ENCODE assay signal across 8 cellular contexts in the genomic region with DNA sequence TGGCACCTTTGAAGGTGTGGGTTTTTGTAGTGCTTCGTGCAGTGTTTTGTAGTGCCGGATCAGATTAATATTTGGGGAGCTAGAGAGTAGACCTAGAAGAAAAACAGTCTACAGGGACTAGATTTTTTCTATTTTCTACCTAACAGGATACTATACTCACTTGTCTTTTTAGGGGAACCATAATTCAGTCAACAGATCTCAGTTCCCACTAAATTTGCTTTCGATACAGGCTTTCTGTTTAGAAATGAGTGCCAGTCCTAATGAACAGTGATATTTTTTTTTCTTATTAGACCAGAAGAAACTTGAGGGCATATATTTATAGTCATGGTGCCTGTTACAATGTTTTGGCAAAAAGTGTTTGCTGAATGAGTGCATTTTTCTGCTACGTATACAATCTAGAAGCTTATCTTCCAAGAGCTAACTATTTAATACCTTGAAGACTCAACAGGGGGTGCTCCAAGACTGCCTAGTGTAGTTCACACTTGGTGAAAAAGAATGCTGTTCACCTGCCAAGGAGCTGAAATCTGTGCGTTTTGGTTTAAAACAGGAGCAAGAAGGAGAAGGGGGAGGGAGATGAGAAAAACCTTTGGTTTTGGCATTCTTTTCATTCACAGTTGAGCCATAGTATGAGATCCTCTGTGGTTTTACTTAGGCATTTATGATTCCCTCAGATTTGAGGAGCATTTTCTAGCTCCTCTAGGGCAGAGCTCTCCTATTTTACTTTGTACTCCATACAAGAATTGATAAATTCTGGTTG. TPM values are rescaled to one million over a fixed set of nuclear protein-coding genes. Genes with fewer than 3 reads are reported as not detected.
DNase-seq lines count a peak whose midpoint lies in the region; TF ChIP-seq lines count a peak whose summit lies in the region.

No MANE protein-coding gene starts in this region.

- no peaks in the 10 kb centered on the region for H3K9me3 Mint-ChIP-seq in activated T-helper 2 cell treated with anti-CD3 and anti-CD28 coated beads, Interferon-gamma antibody, Interleukin-2, Interleukin-4, amounts not matched to agents 10 μg/mL and 5 μg/mL and 100 μg/mL, durations not matched to agents 14 hours and 24 hours and 36 hours

- WGBS in testis, 2 donors: 50 to 65% methylated on average over 5 of the region's 5 CpGs

- no peak overlapping the region for H3K4me3 Mint-ChIP-seq in activated T-helper 2 cell treated with anti-CD3 and anti-CD28 coated beads, Interferon-gamma antibody, Interleukin-2, Interleukin-4, amounts not matched to agents 10 μg/mL and 5 μg/mL and 100 μg/mL, durations not matched to agents 14 hours and 24 hours and 36 hours (ENCODE audit: low read depth)

- H3K27ac Mint-ChIP-seq in activated T-helper 2 cell treated with anti-CD3 and anti-CD28 coated beads, Interferon-gamma antibody, Interleukin-2, Interleukin-4, amounts not matched to agents 10 μg/mL and 5 μg/mL and 100 μg/mL, durations not matched to agents 14 hours and 24 hours and 36 hours: no peak overlapping the region

- no peaks in the 10 kb centered on the region for H3K4me1 ChIP-seq in testis

- H3K27me3 ChIP-seq in brain microvascular endothelial cell (replicated peaks) (no peaks in the 10 kb centered on the region), testis (no peaks in the 10 kb centered on the region)

- H3K4me3 ChIP-seq in HFF-Myc (replicated peaks; ENCODE audit: low read depth, low read length) (no peak overlapping the region), brain microvascular endothelial cell (ENCODE audit: low read depth, low read length) (no peak overlapping the region), testis (no peak overlapping the region)

- H3K27me3 Mint-ChIP-seq in activated T-helper 2 cell treated with anti-CD3 and anti-CD28 coated beads, Interferon-gamma antibody, Interleukin-2, Interleukin-4, amounts not matched to agents 10 μg/mL and 5 μg/mL and 100 μg/mL, durations not matched to agents 14 hours and 24 hours and 36 hours (ENCODE audit: low read depth): peaks cover 19% of the 10 kb centered on the region

- no peaks in the 10 kb centered on the region for H3K9me3 ChIP-seq in testis

- no peak for TF ChIP-seq POLR2A in testis (IDR thresholded peaks at IDR 0.05)

- H3K27ac ChIP-seq in brain microvascular endothelial cell (no peak overlapping the region), testis (no peak overlapping the region)

- no peaks in the 10 kb centered on the region for H3K36me3 Mint-ChIP-seq in activated T-helper 2 cell treated with anti-CD3 and anti-CD28 coated beads, Interferon-gamma antibody, Interleukin-2, Interleukin-4, amounts not matched to agents 10 μg/mL and 5 μg/mL and 100 μg/mL, durations not matched to agents 14 hours and 24 hours and 36 hours (ENCODE audit: low read depth)

- H3K4me1 Mint-ChIP-seq in activated T-helper 2 cell treated with anti-CD3 and anti-CD28 coated beads, Interferon-gamma antibody, Interleukin-2, Interleukin-4, amounts not matched to agents 10 μg/mL and 5 μg/mL and 100 μg/mL, durations not matched to agents 14 hours and 24 hours and 36 hours (ENCODE audit: low read depth): no peaks in the 10 kb centered on the region

- DNase-seq in NCI-H510A treated with DMSO at 0.1 percent for 48 hours (lab: John Stamatoyannopoulos, UW): peak; percentile 34
- DNase-seq in NCI-H510A (lab: John Stamatoyannopoulos, UW): no peak
- peak; percentile 39 for DNase-seq in HFF-Myc (ENCODE audit: extremely low read depth, low read depth)
- DNase-seq in NCI-H345 (lab: John Stamatoyannopoulos, UW): peak; percentile 58
- peak; percentile 54 for DNase-seq in brain microvascular endothelial cell
- DNase-seq in iris pigment epithelial cell (ENCODE audit: low read depth): peak; percentile 76
- peak; percentile 44 for DNase-seq in testis
- no peak for DNase-seq in activated T-helper 2 cell treated with anti-CD3 and anti-CD28 coated beads, Interferon-gamma antibody, Interleukin-2, Interleukin-4, amounts not matched to agents 10 μg/mL and 5 μg/mL and 100 μg/mL, durations not matched to agents 14 hours and 24 hours and 36 hours (ENCODE audit: low spot score)

- intact Hi-C loops in testis (cut with DNase I; ENCODE audit: low total_unique reads): no loop called here
- intact Hi-C loops in activated T-helper 2 cell treated with anti-CD3 and anti-CD28 coated beads, Interferon-gamma antibody, Interleukin-2, Interleukin-4, amounts not matched to agents 10 μg/mL and 5 μg/mL and 100 μg/mL, durations not matched to agents 14 hours and 24 hours and 36 hours (cut with micrococcal nuclease): loop anchor here (1.0 kb wide), 1 partner anchor 609 kb away; no protein-coding TSS in a partner anchor

- peak; percentile 56 for TF ChIP-seq CTCF in HFF-Myc (IDR thresholded peaks at IDR 0.05; ENCODE audit: low read depth, low read length, missing control alignments)
- peak; percentile 74 for TF ChIP-seq CTCF in brain microvascular endothelial cell (IDR thresholded peaks at IDR 0.05; ENCODE audit: low read depth, low read length, missing control alignments)
- peak; percentile 62 to 68 (median 67) for TF ChIP-seq CTCF in testis (IDR thresholded peaks at IDR 0.05)

- in situ Hi-C loops in brain microvascular endothelial cell (cut with HindIII; ENCODE audit: low pct_ligation_motif_present, low sequenced_read_pairs): no loop called here

- H3K36me3 ChIP-seq in brain microvascular endothelial cell (replicated peaks) (no peaks in the 10 kb centered on the region), testis (ENCODE audit: low read depth, missing control alignments) (no peaks in the 10 kb centered on the region)

RNA-seq across cellular contexts. Expression of gene VSTM5, which starts 44.9 kb away (rescaled TPM):
- under 1 TPM; 0.31 to 0.50 TPM for total RNA-seq in testis
- 0.26 TPM for polyA plus RNA-seq in testis (ENCODE audit: insufficient read depth, low read depth, low replicate concordance)
- total RNA-seq in activated T-helper 2 cell treated with anti-CD3 and anti-CD28 coated beads, Interferon-gamma antibody, Interleukin-2, Interleukin-4, amounts not matched to agents 10 μg/mL and 5 μg/mL and 100 μg/mL, durations not matched to agents 14 hours and 24 hours and 36 hours: not detected in 2 replicates

Comparison
In these comparisons a context has a peak if more than half of its experiments do, and no peak if none do; other contexts are left out.
1. DNase-seq: peak in NCI-H510A treated with DMSO at 0.1 percent for 48 hours (single experiment), HFF-Myc (single experiment), NCI-H345 (single experiment), brain microvascular endothelial cell (single experiment), iris pigment epithelial cell (single experiment) and testis (single experiment); none in NCI-H510A (single experiment) and activated T-helper 2 cell treated with anti-CD3 and anti-CD28 coated beads, Interferon-gamma antibody, Interleukin-2, Interleukin-4, amounts not matched to agents 10 μg/mL and 5 μg/mL and 100 μg/mL, durations not matched to agents 14 hours and 24 hours and 36 hours (single experiment).
2. Peak in every context shown above with its lines, with median percentiles within 50 percentile points of each other: CTCF ChIP-seq.